ENCODE assay signal across 8 cellular contexts in genomic region chr9:38621434-38622082, GRCh38. TPM values are rescaled to one million over a fixed set of nuclear protein-coding genes. Genes with fewer than 3 reads are reported as not detected.
DNase-seq lines count a peak whose midpoint lies in the region; ATAC-seq and TF ChIP-seq lines count a peak whose summit lies in the region.

No MANE protein-coding gene starts in this region.

- peak overlapping the region; percentile 56 for H3K4me2 ChIP-seq in KMS-11

- peak; percentile 39 for DNase-seq in DMS153 treated with DMSO at 0.1 percent for 48 hours (lab: John Stamatoyannopoulos, UW; ENCODE audit: unreplicated experiment)
- DNase-seq in DMS153 (lab: John Stamatoyannopoulos, UW) = no peak
- DNase-seq in activated CD4-positive, alpha-beta T cell treated with anti-CD3 and anti-CD28 coated beads, Interleukin-2, amount 50 U/mL, for 48 hours = peak; percentile 50 to 59
- peak; percentile 30 for DNase-seq in endothelial cell (ENCODE audit: low spot score)
- peak; percentile 61 for DNase-seq in nephron progenitor cell
- DNase-seq in upper lobe of left lung = peak; percentile 42 to 87
- no peak for DNase-seq in HPDE6-E6E7 (ENCODE audit: extremely low spot score)

- H3K4me3 Mint-ChIP-seq in endothelial cell (ENCODE audit: unreplicated experiment) (peak overlapping the region; percentile 81), nephron progenitor cell (peak overlapping the region; percentile 88)

- no peaks in the 10 kb centered on the region for H3K36me3 ChIP-seq in KMS-11 (ENCODE audit: insufficient read depth)
- no peaks in the 10 kb centered on the region for H3K36me3 ChIP-seq in upper lobe of left lung

- H3K27me3 ChIP-seq in KMS-11 (ENCODE audit: insufficient read depth, low read depth) = no peaks in the 10 kb centered on the region
- H3K27me3 ChIP-seq in upper lobe of left lung = peaks cover 0 to 26% (median 4%) of the 10 kb centered on the region in 4 donors

- H3K9me3 ChIP-seq in upper lobe of left lung = no peaks in the 10 kb centered on the region

- peaks cover 4% of the 10 kb centered on the region; the same call in 1 of the 2 replicates for H3K79me2 ChIP-seq in KMS-11 (ENCODE audit: insufficient read depth, low read depth)

- WGBS in upper lobe of left lung, 2 donors = 4% methylated on average over 24 of the region's 50 CpGs; no CpG with 5 or more reads in 1 of the 2 donors

- no peak for TF ChIP-seq POLR2A in upper lobe of left lung (IDR thresholded peaks at IDR 0.05)

- H3K9me3 Mint-ChIP-seq in endothelial cell (ENCODE audit: unreplicated experiment) (no peaks in the 10 kb centered on the region), nephron progenitor cell (peaks cover 36% of the 10 kb centered on the region)

- H3K27me3 Mint-ChIP-seq in endothelial cell (ENCODE audit: unreplicated experiment) (peaks cover 15% of the 10 kb centered on the region), nephron progenitor cell (ENCODE audit: low read depth, poor library complexity) (peaks cover 84% of the 10 kb centered on the region)

- TF ChIP-seq EP300 in upper lobe of left lung (IDR thresholded peaks at IDR 0.05) = no peak

- TF ChIP-seq CTCF in KMS-11 (conservative IDR thresholded peaks at IDR 0.05; ENCODE audit: low read depth, low read length) (no peak), endothelial cell (IDR thresholded peaks at IDR 0.05; ENCODE audit: unreplicated experiment) (no peak), nephron progenitor cell (IDR thresholded peaks at IDR 0.05) (no peak), upper lobe of left lung (IDR thresholded peaks at IDR 0.05) (no peak)

- H3K27ac Mint-ChIP-seq in endothelial cell (ENCODE audit: unreplicated experiment) = no peak overlapping the region
- no peak overlapping the region for H3K27ac Mint-ChIP-seq in nephron progenitor cell

- H3K36me3 Mint-ChIP-seq in endothelial cell (ENCODE audit: low read depth, unreplicated experiment) = peaks cover 5% of the 10 kb centered on the region
- peaks cover 12% of the 10 kb centered on the region for H3K36me3 Mint-ChIP-seq in nephron progenitor cell (ENCODE audit: low read depth)

- H4K20me1 ChIP-seq in KMS-11 (ENCODE audit: insufficient read depth) = no peaks in the 10 kb centered on the region

- peak; percentile 27 to 49 for ATAC-seq in upper lobe of left lung (ENCODE audit: low FRiP score in 2 of 2)

- H3K27ac ChIP-seq in KMS-11 = peak overlapping the region; percentile 84
- peak overlapping the region in 2 of 4 donors; percentile 44 to 82 for H3K27ac ChIP-seq in upper lobe of left lung

- H3K4me1 Mint-ChIP-seq in endothelial cell (ENCODE audit: unreplicated experiment) (peaks cover 10% of the 10 kb centered on the region), nephron progenitor cell (peaks cover 9% of the 10 kb centered on the region)

- peak overlapping the region; percentile 85 for H2AFZ ChIP-seq in KMS-11 (ENCODE audit: low read depth)

- H3K9ac ChIP-seq in KMS-11 = peak overlapping the region; percentile 84; the same call in 1 of the 2 replicates

- H3K4me3 ChIP-seq in KMS-11 (IDR thresholded peaks at IDR 0.05; ENCODE audit: insufficient read depth, low read depth, low read length) = no peak overlapping the region
- peak overlapping the region in 3 of 4 donors; percentile 46 to 56 (median 48) for H3K4me3 ChIP-seq in upper lobe of left lung

- H3K4me1 ChIP-seq in KMS-11 (ENCODE audit: low read depth, poor library complexity, severe bottlenecking) (peaks cover 14% of the 10 kb centered on the region), upper lobe of left lung (peaks cover 14 to 33% (median 23%) of the 10 kb centered on the region in 4 donors)

RNA-seq across cellular contexts. Expression of gene ANKRD18A, which starts 1.2 kb away (rescaled TPM):
- 0.10 TPM for total RNA-seq in endothelial cell (ENCODE audit: unreplicated experiment)
- 10 to 100 TPM in 2 of 6 donors, 1 to 10 TPM in 2, under 1 TPM in 2; 0.67 to 14.4 (median 1.8) TPM for total RNA-seq in upper lobe of left lung

Comparison
In these comparisons a context has a peak if more than half of its experiments do, and no peak if none do; other contexts are left out.
1. DNase-seq: peak in DMS153 treated with DMSO at 0.1 percent for 48 hours (single experiment), activated CD4-positive, alpha-beta T cell treated with anti-CD3 and anti-CD28 coated beads, Interleukin-2, amount 50 U/mL, for 48 hours (2 of 2), endothelial cell (single experiment), nephron progenitor cell (single experiment) and upper lobe of left lung (2 of 2); none in DMS153 (single experiment) and HPDE6-E6E7 (single experiment).